In the genomic region with DNA sequence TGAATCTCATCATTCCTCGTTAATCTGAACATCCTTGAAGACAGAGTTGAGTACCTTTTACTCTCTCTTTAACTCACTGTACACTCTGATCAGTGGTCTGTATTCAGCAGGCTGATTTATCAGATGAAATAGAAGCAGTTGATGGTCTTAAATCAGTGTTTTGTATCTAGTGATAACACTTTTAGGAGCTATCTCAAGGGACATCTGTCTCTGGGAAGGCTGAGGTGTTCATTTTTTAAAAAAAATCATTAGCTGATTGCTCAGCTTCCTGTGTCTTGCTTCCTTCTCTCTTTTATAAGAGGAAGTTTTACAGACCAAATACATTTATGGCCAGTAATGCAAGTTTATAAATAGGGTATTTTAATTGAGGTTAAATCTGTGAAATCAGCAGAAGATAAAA, we compare ENCODE assay signal across 13 cellular contexts. TPM values are rescaled to one million over a fixed set of nuclear protein-coding genes. Genes with fewer than 3 reads are reported as not detected.
A peak's percentile ranks its signal among the peaks of the same experiment; 100 is the strongest.
DNase-seq lines count a peak whose midpoint lies in the region; ATAC-seq and TF ChIP-seq lines count a peak whose summit lies in the region.
"Had no signal": no experiment of that assay in that cellular context is flagged by ENCODE, and none has a peak within 500 bp of the region (broad histone marks: within the 10 kb centered on the region; RNA-seq: fewer than 3 reads in every experiment).

No MANE protein-coding gene starts in this region.

- in situ Hi-C loops in KBM-7 (cut with MboI; ENCODE audit: low pct_unique_long_range_greater_than_20kb, low sequenced_read_pairs), result no loop called here

- H3K4me2 ChIP-seq in DOHH2 (ENCODE audit: low read length), result peak overlapping the region; percentile 74

- H3K9me3 ChIP-seq in DOHH2 (ENCODE audit: control insufficient read depth, insufficient read depth, low read length), result no peaks in the 10 kb centered on the region
- no peaks in the 10 kb centered on the region for H3K9me3 ChIP-seq in upper lobe of left lung

- H3K4me3 ChIP-seq in DOHH2 (ENCODE audit: low read length), result peak overlapping the region; percentile 52
- H3K4me3 ChIP-seq in upper lobe of left lung, result no peak overlapping the region

- intact Hi-C loops in natural killer cell (cut with micrococcal nuclease), result no loop called here

- H3K4me3 Mint-ChIP-seq in activated CD8-positive, alpha-beta T cell treated with anti-CD3 and anti-CD28 coated beads, Interleukin-2, amount 10 ng/mL, durations not matched to agents 7 days and 5 days, result no peak overlapping the region
- H3K4me3 Mint-ChIP-seq in natural killer cell, result peak overlapping the region; percentile 47

- no peaks in the 10 kb centered on the region for H3K9me3 Mint-ChIP-seq in activated CD8-positive, alpha-beta T cell treated with anti-CD3 and anti-CD28 coated beads, Interleukin-2, amount 10 ng/mL, durations not matched to agents 7 days and 5 days (ENCODE audit: insufficient read depth)
- no peaks in the 10 kb centered on the region for H3K9me3 Mint-ChIP-seq in natural killer cell
- H3K9me3 Mint-ChIP-seq: naive thymus-derived CD8-positive, alpha-beta T cell had no signal

- 40 to 52% methylated on average over 1 of the region's 1 CpG for WGBS in upper lobe of left lung, 2 donors

- ATAC-seq in activated CD8-positive, alpha-beta T cell treated with anti-CD3 and anti-CD28 coated beads, Interleukin-2, amount 10 ng/mL, durations not matched to agents 7 days and 5 days, result no peak
- ATAC-seq in natural killer cell, result peak in 2 of 3 donors; percentile 44 to 59
- no peak for ATAC-seq in upper lobe of left lung (ENCODE audit: low FRiP score in 2 of 2)

- peaks cover 3% of the 10 kb centered on the region for H3F3A ChIP-seq in DOHH2 (ENCODE audit: control insufficient read depth, insufficient read depth)

- H3K27me3 Mint-ChIP-seq in activated CD8-positive, alpha-beta T cell treated with anti-CD3 and anti-CD28 coated beads, Interleukin-2, amount 10 ng/mL, durations not matched to agents 7 days and 5 days (ENCODE audit: low read depth), result no peaks in the 10 kb centered on the region
- no peaks in the 10 kb centered on the region for H3K27me3 Mint-ChIP-seq in natural killer cell (ENCODE audit: low read depth in 2 of 2)
- H3K27me3 Mint-ChIP-seq: naive thymus-derived CD8-positive, alpha-beta T cell had no signal

- TF ChIP-seq CTCF in DOHH2 (IDR thresholded peaks at IDR 0.05; ENCODE audit: low read depth, low read length, poor library complexity, severe bottlenecking) (no peak), natural killer cell (IDR thresholded peaks at IDR 0.05) (no peak), upper lobe of left lung (IDR thresholded peaks at IDR 0.05) (no peak)

- POLR2A ChIA-PET in activated CD8-positive, alpha-beta T cell treated with anti-CD3 and anti-CD28 coated beads, Interleukin-2, amount 10 ng/mL, durations not matched to agents 7 days and 5 days (lab: Charles Lee), result interaction anchor here (0.9 to 1.4 kb wide), 2 partner anchors 24 to 29 kb away, joined by 3 to 6 read pairs; a partner anchor contains a TSS

- H3K27ac Mint-ChIP-seq in activated CD8-positive, alpha-beta T cell treated with anti-CD3 and anti-CD28 coated beads, Interleukin-2, amount 10 ng/mL, durations not matched to agents 7 days and 5 days, result peak overlapping the region; percentile 34
- peak overlapping the region; percentile 78 to 82 for H3K27ac Mint-ChIP-seq in natural killer cell

- TF ChIP-seq POLR2A in upper lobe of left lung (IDR thresholded peaks at IDR 0.05), result no peak

- no peak for TF ChIP-seq EP300 in upper lobe of left lung (IDR thresholded peaks at IDR 0.05)

- H3K4me1 Mint-ChIP-seq in activated CD8-positive, alpha-beta T cell treated with anti-CD3 and anti-CD28 coated beads, Interleukin-2, amount 10 ng/mL, durations not matched to agents 7 days and 5 days (ENCODE audit: low read depth), result peaks cover 14% of the 10 kb centered on the region
- peaks cover 18 to 20% of the 10 kb centered on the region in 2 donors for H3K4me1 Mint-ChIP-seq in natural killer cell

- H3K27ac ChIP-seq in DOHH2 (ENCODE audit: low read depth, low read length) (peak overlapping the region; percentile 63), upper lobe of left lung (peak overlapping the region in 2 of 4 donors; percentile 13 to 71)

- H3K9me2 ChIP-seq in DOHH2 (replicated peaks; ENCODE audit: control insufficient read depth, low read length), result no peaks in the 10 kb centered on the region

- peak; percentile 96 for DNase-seq in KBM-7
- no peak for DNase-seq in activated CD8-positive, alpha-beta T cell treated with anti-CD3 and anti-CD28 coated beads, Interleukin-2, amount 10 ng/mL, durations not matched to agents 7 days and 5 days
- DNase-seq in natural killer cell, result no peak
- no peak for DNase-seq in upper lobe of left lung
- no peak for DNase-seq in NCI-H2196 treated with DMSO at 0.1 percent for 48 hours (lab: John Stamatoyannopoulos, UW; ENCODE audit: unreplicated experiment)
- DNase-seq in NCI-H2107 treated with DMSO at 0.1 percent for 48 hours (lab: John Stamatoyannopoulos, UW; ENCODE audit: unreplicated experiment), result no peak
- DNase-seq in NCI-H748 treated with DMSO at 0.1 percent for 48 hours (lab: John Stamatoyannopoulos, UW), result no peak
- DNase-seq: DMS153; erythroblast; naive thymus-derived CD8-positive, alpha-beta T cell; NCI-H1694; small intestine had no signal

- no peaks in the 10 kb centered on the region for H3K36me3 Mint-ChIP-seq in activated CD8-positive, alpha-beta T cell treated with anti-CD3 and anti-CD28 coated beads, Interleukin-2, amount 10 ng/mL, durations not matched to agents 7 days and 5 days (ENCODE audit: low read depth)
- no peaks in the 10 kb centered on the region for H3K36me3 Mint-ChIP-seq in natural killer cell
- H3K36me3 Mint-ChIP-seq: naive thymus-derived CD8-positive, alpha-beta T cell had no signal

- no peaks in the 10 kb centered on the region for H3K36me3 ChIP-seq in DOHH2 (ENCODE audit: control insufficient read depth, low read length)
- no peaks in the 10 kb centered on the region for H3K36me3 ChIP-seq in upper lobe of left lung

- CTCF ChIA-PET in activated CD8-positive, alpha-beta T cell treated with anti-CD3 and anti-CD28 coated beads, Interleukin-2, amount 10 ng/mL, durations not matched to agents 7 days and 5 days (lab: Charles Lee), result interaction anchor here (0.9 to 1.5 kb wide), 4 partner anchors 9 to 881 kb away, joined by 3 to 5 read pairs (median 4); no protein-coding TSS in a partner anchor

- H4K20me1 ChIP-seq in DOHH2 (ENCODE audit: control insufficient read depth, insufficient read depth, low read depth, low read length), result no peaks in the 10 kb centered on the region

- H3K27me3 ChIP-seq in DOHH2 (ENCODE audit: control insufficient read depth, low read length) (no peaks in the 10 kb centered on the region), upper lobe of left lung (no peaks in the 10 kb centered on the region)

- H3K4me1 ChIP-seq in DOHH2 (ENCODE audit: control insufficient read depth, low read length) (peaks cover 21% of the 10 kb centered on the region), upper lobe of left lung (peaks cover 0 to 7% (median 3%) of the 10 kb centered on the region in 4 donors)

- H3K79me2 ChIP-seq in DOHH2 (ENCODE audit: control insufficient read depth, low read length), result no peaks in the 10 kb centered on the region

RNA-seq across cellular contexts. Expression of a gene that starts 12.1 kb away (rescaled TPM):
- total RNA-seq in activated CD8-positive, alpha-beta T cell treated with anti-CD3 and anti-CD28 coated beads, Interleukin-2, amount 10 ng/mL, durations not matched to agents 7 days and 5 days, result not detected
- under 1 TPM; 0.20 to 0.96 (median 0.25) TPM for total RNA-seq in natural killer cell
- total RNA-seq in upper lobe of left lung, result 10 to 100 TPM in 1 of 6 donors, 1 to 10 TPM in 5; 1.7 to 28.3 (median 5.2) TPM
- total RNA-seq: naive thymus-derived CD8-positive, alpha-beta T cell had no signal

RNA-seq across cellular contexts. Expression of a gene that starts 29.8 kb away (rescaled TPM):
- total RNA-seq in activated CD8-positive, alpha-beta T cell treated with anti-CD3 and anti-CD28 coated beads, Interleukin-2, amount 10 ng/mL, durations not matched to agents 7 days and 5 days, result 10 to 100 TPM; 18.6 to 19.2 TPM
- total RNA-seq in natural killer cell (10 to 100 TPM; 10.6 to 14.7 (median 11.3) TPM), upper lobe of left lung (10 to 100 TPM; 17.0 to 59.7 (median 24.0) TPM)

Comparison
In these comparisons a context has a peak if more than half of its experiments do, and no peak if none do; other contexts are left out.
1. ATAC-seq: peak in natural killer cell (2 of 3); none in activated CD8-positive, alpha-beta T cell treated with anti-CD3 and anti-CD28 coated beads, Interleukin-2, amount 10 ng/mL, durations not matched to agents 7 days and 5 days (single experiment) and upper lobe of left lung (0 of 2).